ENCODE assay signal across 26 cellular contexts in the genomic region with DNA sequence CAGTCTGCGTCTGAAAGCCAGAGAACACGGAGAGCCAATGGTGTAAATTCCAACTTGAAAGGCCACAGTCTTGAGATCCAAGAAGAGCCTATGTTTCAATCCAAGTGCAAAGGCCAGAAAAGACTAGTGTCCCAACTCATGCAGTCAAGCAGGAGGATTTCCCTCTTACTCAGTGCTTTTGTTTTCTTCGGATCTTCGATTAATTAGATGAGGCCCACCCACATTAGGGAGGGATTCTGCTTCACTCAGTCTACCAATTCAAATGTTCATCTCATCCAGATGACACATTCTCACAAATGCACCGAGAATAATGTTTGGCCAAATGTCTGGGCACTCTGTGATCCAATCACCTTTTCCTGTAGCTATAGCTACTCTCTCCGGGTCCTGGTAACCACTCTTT.
"Had no signal": no experiment of that assay in that cellular context is flagged by ENCODE, and none has a peak within 500 bp of the region (broad histone marks: within the 10 kb centered on the region; RNA-seq: fewer than 3 reads in every experiment).

No MANE protein-coding gene starts in this region.

- ATAC-seq: activated CD4-positive, alpha-beta T cell treated with anti-CD3 and anti-CD28 coated beads for 36 hours; activated CD8-positive, alpha-beta memory T cell treated with anti-CD3 and anti-CD28 coated beads, Interleukin-2, amount 10 ng/mL, durations not matched to agents 7 days and 5 days; activated CD8-positive, alpha-beta T cell treated with anti-CD3 and anti-CD28 coated beads, Interleukin-2, amount 10 ng/mL, durations not matched to agents 7 days and 5 days; activated naive CD4-positive, alpha-beta T cell treated with anti-CD3 and anti-CD28 coated beads, Interleukin-2, amount 50 U/mL, for 72 hours; gastroesophageal sphincter; T-helper 17 cell had no signal

- H3K36me3 ChIP-seq: ascending aorta, breast epithelium, esophagus muscularis mucosa, gastroesophageal sphincter had no signal

- H3K27me3 ChIP-seq: ascending aorta, esophagus muscularis mucosa, gastroesophageal sphincter had no signal

- H3K9me3 ChIP-seq: ascending aorta, breast epithelium, esophagus muscularis mucosa, gastroesophageal sphincter had no signal

- H3K27ac ChIP-seq: ascending aorta, coronary artery, dorsolateral prefrontal cortex, esophagus muscularis mucosa, gastroesophageal sphincter had no signal

- H3K4me1 ChIP-seq: ascending aorta, breast epithelium, esophagus muscularis mucosa, gastroesophageal sphincter had no signal

- DNase-seq: activated CD4-positive, alpha-beta memory T cell treated with anti-CD3 and anti-CD28 coated beads for 36 hours; activated CD4-positive, alpha-beta T cell treated with anti-CD3 and anti-CD28 coated beads for 36 hours; activated CD4-positive, alpha-beta T cell treated with anti-CD3 and anti-CD28 coated beads, Interleukin-2, amount 10 ng/mL, durations not matched to agents 24 days and 14 days; activated CD4-positive, CD25-positive, alpha-beta regulatory T cell; activated CD4-positive, CD25-positive, alpha-beta regulatory T cell treated with anti-CD3 and anti-CD28 coated beads, Interleukin-2, amount 50 U/mL, for 72 hours; activated CD8-positive, alpha-beta memory T cell treated with anti-CD3 and anti-CD28 coated beads, Interleukin-2, amount 10 ng/mL, durations not matched to agents 7 days and 5 days; activated CD8-positive, alpha-beta memory T cell treated with anti-CD3 and anti-CD28 coated beads, Interleukin-2, amount 50 U/mL, for 4 hours; activated CD8-positive, alpha-beta T cell treated with anti-CD3 and anti-CD28 coated beads, Interleukin-2, amount 10 ng/mL, durations not matched to agents 7 days and 5 days; activated effector memory CD4-positive, alpha-beta T cell treated with anti-CD3 and anti-CD28 coated beads, Interleukin-2, amount 50 U/mL, for 16 hours; activated naive CD4-positive, alpha-beta T cell treated with anti-CD3 and anti-CD28 coated beads, Interleukin-2, amount 10 ng/mL, durations not matched to agents 7 days and 5 days; activated naive CD8-positive, alpha-beta T cell treated with anti-CD3 and anti-CD28 coated beads, Interleukin-2, amount 10 ng/mL, durations not matched to agents 7 days and 5 days; activated T-cell treated with anti-CD3 and anti-CD28 coated beads, Interleukin-2, amount 50 U/mL, for 1 hour; activated T-cell treated with anti-CD3 and anti-CD28 coated beads, Interleukin-2, amount 50 U/mL, for 48 hours; dorsolateral prefrontal cortex; effector memory CD4-positive, alpha-beta T cell; endodermal cell; erythroblast; foreskin melanocyte; T-helper 1 cell; T-helper 17 cell had no signal

- H3K4me3 ChIP-seq: ascending aorta, breast epithelium, coronary artery, dorsolateral prefrontal cortex, esophagus muscularis mucosa, gastroesophageal sphincter had no signal
